Comparison of ENCODE assay signal across 1 cellular context in the genomic region with DNA sequence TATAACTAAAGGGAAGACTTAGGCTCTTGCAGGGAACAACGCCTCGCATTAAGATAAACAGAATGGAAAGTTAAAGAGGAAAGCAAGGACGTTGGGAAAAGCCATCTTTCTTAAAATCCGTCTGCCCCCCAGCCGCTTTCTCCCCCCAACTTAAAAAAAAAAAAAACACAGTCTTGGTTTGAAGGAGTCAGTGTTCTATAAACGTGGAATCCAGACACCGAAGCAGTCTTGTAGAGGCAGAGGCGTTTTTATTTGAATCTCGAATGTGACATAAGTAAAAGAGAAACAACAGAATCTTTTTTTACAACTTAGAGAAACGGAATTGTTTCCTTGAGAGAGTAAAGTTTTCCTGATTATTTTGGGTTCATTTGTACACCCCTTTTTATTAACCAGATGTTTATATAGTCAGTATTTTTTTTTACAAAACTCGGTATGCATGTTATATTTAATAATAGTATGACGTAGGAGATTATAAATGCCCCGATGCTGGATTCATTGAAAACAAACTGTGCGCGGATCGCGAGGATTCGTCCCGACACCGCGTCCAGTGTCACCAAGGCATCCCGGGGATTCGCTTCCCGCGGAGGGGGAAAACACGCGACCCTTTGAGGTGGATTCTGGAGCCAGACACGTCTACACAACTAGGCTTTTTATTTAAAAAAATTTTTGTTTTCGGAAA.
TF ChIP-seq lines count a peak whose summit lies in the region.

No MANE protein-coding gene starts in this region.

TF ChIP-seq in H1, 55 proteins besides CTCF, POLR2A, EP300 and RAD21:
- TF ChIP-seq SAP30 (IDR thresholded peaks at IDR 0.05; ENCODE audit: insufficient read depth, insufficient replicate concordance, low read length), result no peak
- no peak for TF ChIP-seq TAF1 (IDR thresholded peaks at IDR 0.05; ENCODE audit: low read depth, low read length)
- TF ChIP-seq SIN3A (conservative IDR thresholded peaks at IDR 0.05 in 1 of 2, IDR thresholded peaks at IDR 0.05 in 1 of 2; ENCODE audit: low read depth in 1 of 2, low read length in 2 of 2), result no peak
- no peak for TF ChIP-seq CBX5 (IDR thresholded peaks at IDR 0.05; ENCODE audit: low read depth, low read length)
- TF ChIP-seq SP2 (IDR thresholded peaks at IDR 0.05; ENCODE audit: low read length), result no peak
- TF ChIP-seq PHF8 (conservative IDR thresholded peaks at IDR 0.05; ENCODE audit: low read depth, low read length), result no peak
- TF ChIP-seq POU5F1 (IDR thresholded peaks at IDR 0.05; ENCODE audit: low read depth, low read length), result no peak
- TF ChIP-seq KDM1A (IDR thresholded peaks at IDR 0.05; ENCODE audit: borderline replicate concordance, low read length), result no peak
- TF ChIP-seq JUND (IDR thresholded peaks at IDR 0.05; ENCODE audit: low read length), result no peak
- TF ChIP-seq NANOG (IDR thresholded peaks at IDR 0.05; ENCODE audit: insufficient read depth, low read depth, low read length, poor library complexity, severe bottlenecking), result no peak
- TF ChIP-seq CEBPB (IDR thresholded peaks at IDR 0.05; ENCODE audit: low read depth, low read length), result no peak
- TF ChIP-seq SP4 (IDR thresholded peaks at IDR 0.05; ENCODE audit: low read length), result no peak
- TF ChIP-seq, protein P1, sequence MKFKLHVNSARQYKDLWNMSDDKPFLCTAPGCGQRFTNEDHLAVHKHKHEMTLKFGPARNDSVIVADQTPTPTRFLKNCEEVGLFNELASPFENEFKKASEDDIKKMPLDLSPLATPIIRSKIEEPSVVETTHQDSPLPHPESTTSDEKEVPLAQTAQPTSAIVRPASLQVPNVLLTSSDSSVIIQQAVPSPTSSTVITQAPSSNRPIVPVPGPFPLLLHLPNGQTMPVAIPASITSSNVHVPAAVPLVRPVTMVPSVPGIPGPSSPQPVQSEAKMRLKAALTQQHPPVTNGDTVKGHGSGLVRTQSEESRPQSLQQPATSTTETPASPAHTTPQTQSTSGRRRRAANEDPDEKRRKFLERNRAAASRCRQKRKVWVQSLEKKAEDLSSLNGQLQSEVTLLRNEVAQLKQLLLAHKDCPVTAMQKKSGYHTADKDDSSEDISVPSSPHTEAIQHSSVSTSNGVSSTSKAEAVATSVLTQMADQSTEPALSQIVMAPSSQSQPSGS (IDR thresholded peaks at IDR 0.05; ENCODE audit: low read length), result no peak
- no peak for TF ChIP-seq NRF1 (IDR thresholded peaks at IDR 0.05; ENCODE audit: low read depth, low read length)
